In the genomic region with DNA sequence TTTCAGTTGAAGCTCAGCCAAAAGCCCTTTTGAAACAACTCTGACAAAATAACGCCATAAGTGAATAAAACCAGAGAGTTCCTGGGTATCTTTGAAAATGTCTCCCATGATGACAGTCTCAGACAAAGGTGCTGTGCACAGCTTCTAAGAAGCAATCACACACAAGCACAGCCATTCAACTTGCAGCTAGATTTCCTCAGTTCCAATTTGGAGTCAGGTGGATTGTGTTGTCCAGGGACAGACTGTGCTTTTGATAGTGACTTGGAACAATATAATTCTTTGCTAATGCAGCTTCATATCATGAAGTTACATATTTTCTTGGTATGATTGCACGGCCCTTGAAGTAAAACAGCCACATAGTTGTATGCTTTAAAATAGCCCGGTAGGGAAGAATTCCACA, we compare ENCODE assay signal across 15 cellular contexts.
DNase-seq lines count a peak whose midpoint lies in the region; ATAC-seq and TF ChIP-seq lines count a peak whose summit lies in the region.
"Had no signal": no experiment of that assay in that cellular context is flagged by ENCODE, and none has a peak within 500 bp of the region (broad histone marks: within the 10 kb centered on the region; RNA-seq: fewer than 3 reads in every experiment).

No MANE protein-coding gene starts in this region.

- H3K9me3 ChIP-seq in SJCRH30 (replicated peaks) (no peaks in the 10 kb centered on the region), neural cell (ENCODE audit: low read length) (no peaks in the 10 kb centered on the region)

- H3K9ac ChIP-seq in neural cell (ENCODE audit: low read length) = peak overlapping the region; percentile 13

- H3K4me2 ChIP-seq in neural cell (ENCODE audit: low read length) = no peak overlapping the region
- H3K4me2 ChIP-seq: GM23338 had no signal

- no peaks in the 10 kb centered on the region for H3K9me2 ChIP-seq in neural cell (ENCODE audit: insufficient read depth, low read length)

- no peak for TF ChIP-seq CTCF in neural cell (IDR thresholded peaks at IDR 0.05; ENCODE audit: poor library complexity, severe bottlenecking)

- peaks cover under 1% of the 10 kb centered on the region for H3F3A ChIP-seq in neural cell (ENCODE audit: insufficient read depth, low read length, poor library complexity, severe bottlenecking)

- TF ChIP-seq RAD21 in neural cell (conservative IDR thresholded peaks at IDR 0.05) = no peak

- H4K20me1 ChIP-seq in neural cell (ENCODE audit: insufficient read depth) = no peaks in the 10 kb centered on the region

- H3K4me1 ChIP-seq in SJCRH30 = peaks cover 13% of the 10 kb centered on the region

- H3K4me3 ChIP-seq in SJCRH30 (no peak overlapping the region), neural cell (ENCODE audit: low read length) (no peak overlapping the region)
- H3K4me3 ChIP-seq: GM23338 had no signal

- no peaks in the 10 kb centered on the region for H3K27me3 ChIP-seq in SJCRH30
- H3K27me3 ChIP-seq in neural cell (ENCODE audit: insufficient read depth, low read depth, low read length) = no peaks in the 10 kb centered on the region

- H3K36me3 ChIP-seq in SJCRH30 (no peaks in the 10 kb centered on the region), neural cell (ENCODE audit: insufficient read depth, low read length) (no peaks in the 10 kb centered on the region)

- no peak overlapping the region for H2AFZ ChIP-seq in neural cell (ENCODE audit: low read depth, low read length)
- H2AFZ ChIP-seq: GM23338 had no signal

- no peaks in the 10 kb centered on the region for H3K79me2 ChIP-seq in neural cell (replicated peaks; ENCODE audit: insufficient read depth, low read length)

- peak; percentile 34 for ATAC-seq in Right ventricle myocardium superior (ENCODE audit: poor library complexity)
- ATAC-seq in GM21423 (IDR thresholded peaks at IDR 0.05; ENCODE audit: unreplicated experiment) = no peak
- ATAC-seq: GM23338, HCT116 had no signal

- DNase-seq in Right ventricle myocardium superior (no peak), cardiac septum (ENCODE audit: low spot score) (no peak), SJCRH30 (no peak), GDM1 (lab: John Stamatoyannopoulos, UW) (no peak)
- DNase-seq: C1 segment of cervical spinal cord; Calu3; CD4-positive, alpha-beta memory T cell; COR-L47; DMS53; DMS79 treated with DMSO at 0.1 percent for 48 hours; H9 had no signal

- no peak for TF ChIP-seq EP300 in neural cell (conservative IDR thresholded peaks at IDR 0.05; ENCODE audit: poor library complexity, severe bottlenecking)

- intact Hi-C loops in Right ventricle myocardium superior (cut with DNase I) (no loop called here), cardiac septum (cut with DNase I) (no loop called here)

- H3K27ac ChIP-seq in SJCRH30 (peak overlapping the region; percentile 40), neural cell (ENCODE audit: low read length) (peak overlapping the region; percentile 48)

TF ChIP-seq in neural cell, 6 proteins besides CTCF, POLR2A, EP300 and RAD21:
- TF ChIP-seq MXI1 (conservative IDR thresholded peaks at IDR 0.05; ENCODE audit: poor library complexity, severe bottlenecking) (no peak), SMC3 (conservative IDR thresholded peaks at IDR 0.05; ENCODE audit: poor library complexity) (no peak), POLR2AphosphoS5 (IDR thresholded peaks at IDR 0.05) (no peak), EZH2 (IDR thresholded peaks at IDR 0.05; ENCODE audit: borderline replicate concordance, insufficient read depth, low read length, poor library complexity, severe bottlenecking) (no peak), TAF1 (IDR thresholded peaks at IDR 0.05; ENCODE audit: low read depth) (no peak), REST (IDR thresholded peaks at IDR 0.05; ENCODE audit: borderline replicate concordance) (no peak)
